Comparison of ENCODE assay signal across 8 cellular contexts in the genomic region with DNA sequence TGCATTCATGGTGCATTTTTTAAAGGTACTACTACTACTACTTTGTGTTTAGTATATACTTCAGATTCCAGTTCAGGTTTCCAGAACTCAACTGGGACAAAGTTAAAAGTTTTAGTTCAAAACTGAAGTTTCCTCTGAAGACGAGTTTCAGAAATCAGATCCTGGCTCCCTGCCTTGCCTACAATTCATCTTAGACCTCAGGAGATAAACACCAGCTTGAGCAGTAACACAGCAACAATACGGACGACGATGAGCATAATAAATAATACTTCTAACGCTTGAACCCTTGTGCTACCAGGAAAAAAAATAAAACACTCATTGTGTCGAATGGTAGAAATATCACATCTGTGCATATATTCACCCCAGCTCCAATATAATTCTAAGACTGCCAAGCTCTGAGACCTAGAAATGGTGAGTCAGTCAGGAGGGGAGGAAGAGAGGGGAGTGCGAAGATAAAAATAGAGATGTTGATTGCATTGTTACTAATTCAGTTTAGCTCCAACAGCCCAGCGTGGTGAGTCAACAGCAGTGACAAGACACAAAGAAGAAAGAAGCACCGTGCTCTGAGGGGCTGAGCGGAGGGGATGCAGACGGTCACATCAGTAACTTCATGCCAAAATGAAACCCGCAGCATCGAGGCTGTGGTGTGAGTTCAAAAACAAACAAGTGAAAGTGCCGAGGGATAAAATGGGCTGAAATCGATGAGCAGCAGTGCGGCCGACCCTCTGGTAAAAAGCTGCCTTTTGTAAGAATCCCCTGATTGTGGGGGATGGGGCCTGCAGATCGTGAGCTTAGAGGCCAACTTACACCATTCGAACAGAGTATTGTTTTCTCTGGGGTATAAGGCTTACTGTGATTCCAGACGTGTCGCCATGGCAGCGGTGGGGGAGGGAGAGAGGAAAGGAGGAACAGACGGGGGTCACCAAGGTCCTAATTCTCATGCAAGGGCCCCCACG.
DNase-seq lines count a peak whose midpoint lies in the region; ATAC-seq and TF ChIP-seq lines count a peak whose summit lies in the region.

No MANE protein-coding gene starts in this region.

- no peak for ATAC-seq in HG03442 (IDR thresholded peaks at IDR 0.05; ENCODE audit: unreplicated experiment)
- ATAC-seq in HG03095 (IDR thresholded peaks at IDR 0.05; ENCODE audit: unreplicated experiment): no peak

- H3K4me1 ChIP-seq in mesendoderm (ENCODE audit: control insufficient read depth, low read depth, low read length) (peaks cover 10% of the 10 kb centered on the region), tibial nerve (peaks cover 0 to 26% (median 10%) of the 10 kb centered on the region in 4 donors), colonic mucosa (peaks cover 3% of the 10 kb centered on the region)

- no peak overlapping the region for H4K8ac ChIP-seq in mesendoderm (ENCODE audit: low read depth, low read length)

- DNase-seq in GM04503 (ENCODE audit: low read depth) (peak; percentile 74), NOMO-1 treated with dmso at 0.1 percent for 144 hours (lab: John Stamatoyannopoulos, UW; ENCODE audit: unreplicated experiment) (peak; percentile 87), ecto neural progenitor cell (ENCODE audit: low spot score) (peak; percentile 87), mesendoderm (peak; percentile 96), tibial nerve (ENCODE audit: low spot score in 2 of 2) (peak in 1 of 2 donors; percentile 40), colonic mucosa (no peak)

- H2BK120ac ChIP-seq in mesendoderm (ENCODE audit: low read depth, low read length): peak overlapping the region; percentile 2

- peaks cover 0 to 4% (median 0%) of the 10 kb centered on the region in 4 donors for H3K9me3 ChIP-seq in tibial nerve
- no peaks in the 10 kb centered on the region for H3K9me3 ChIP-seq in colonic mucosa

- H3K27ac ChIP-seq in mesendoderm (ENCODE audit: low read depth, low read length): peak overlapping the region; percentile 88
- H3K27ac ChIP-seq in tibial nerve: peak overlapping the region; percentile 33 to 84 (median 74)
- no peak overlapping the region for H3K27ac ChIP-seq in colonic mucosa

- TF ChIP-seq CTCF in tibial nerve (IDR thresholded peaks at IDR 0.05): no peak
- TF ChIP-seq CTCF in colonic mucosa (IDR thresholded peaks at IDR 0.05): no peak

- no peak overlapping the region for H2BK15ac ChIP-seq in mesendoderm (replicated peaks; ENCODE audit: low read depth)

- H3K9ac ChIP-seq in mesendoderm (ENCODE audit: low read length): peak overlapping the region; percentile 32
- H3K9ac ChIP-seq in colonic mucosa (ENCODE audit: low read depth in 2 of 2, low read length in 2 of 2): no peak overlapping the region

- H4K5ac ChIP-seq in mesendoderm (ENCODE audit: low read length): no peak overlapping the region

- peak in 1 of 2 donors; percentile 54 for TF ChIP-seq EP300 in tibial nerve (IDR thresholded peaks at IDR 0.05)

- no CpG with 5 or more reads among the region's 24 CpGs for WGBS in mesendoderm (ENCODE audit: extremely low coverage, insufficient coverage, low lambda C conversion rate)
- whole genome bisulfite sequencing in tibial nerve, 2 donors: 7 to 11% methylated on average over 24 of the region's 24 CpGs

- intact Hi-C loops in colonic mucosa (cut with DNase I): no loop called here

- H3K4me2 ChIP-seq in mesendoderm (ENCODE audit: low read length): peak overlapping the region; percentile 27

- no peak overlapping the region for H2AK5ac ChIP-seq in mesendoderm (ENCODE audit: low read length)

- peak overlapping the region; percentile 52 for H2BK5ac ChIP-seq in mesendoderm (ENCODE audit: low read length)

- H3K56ac ChIP-seq in mesendoderm (ENCODE audit: low read length): peak overlapping the region; percentile 68

- H3K4ac ChIP-seq in mesendoderm (ENCODE audit: low read depth, low read length): no peak overlapping the region

- H3K4me3 ChIP-seq in mesendoderm (ENCODE audit: low read length) (no peak overlapping the region), tibial nerve (peak overlapping the region; percentile 21 to 50 (median 38)), colonic mucosa (no peak overlapping the region)

- TF ChIP-seq POLR2A in tibial nerve (IDR thresholded peaks at IDR 0.05): no peak

- H3K36me3 ChIP-seq in mesendoderm (ENCODE audit: control insufficient read depth, insufficient read depth, low read length) (no peaks in the 10 kb centered on the region), tibial nerve (peaks cover 0 to 3% (median 0%) of the 10 kb centered on the region in 3 donors), colonic mucosa (no peaks in the 10 kb centered on the region)

- H3K27me3 ChIP-seq in mesendoderm (ENCODE audit: insufficient read depth, low read length, poor library complexity) (no peaks in the 10 kb centered on the region), tibial nerve (no peaks in the 10 kb centered on the region), colonic mucosa (no peaks in the 10 kb centered on the region)

- H3K79me2 ChIP-seq in mesendoderm (ENCODE audit: control insufficient read depth, insufficient read depth, low read length): no peaks in the 10 kb centered on the region

- H3K18ac ChIP-seq in mesendoderm (ENCODE audit: low read length): peak overlapping the region; percentile 47

- H3K23ac ChIP-seq in mesendoderm (ENCODE audit: low read length): no peak overlapping the region

- no peaks in the 10 kb centered on the region for H3K79me1 ChIP-seq in mesendoderm (ENCODE audit: low read length)

Comparison
In these comparisons a context has a peak if more than half of its experiments do, and no peak if none do; other contexts are left out.
1. H3K4me3 ChIP-seq: peak in tibial nerve (4 of 4); none in mesendoderm (single experiment) and colonic mucosa (single experiment).